In the genomic region with DNA sequence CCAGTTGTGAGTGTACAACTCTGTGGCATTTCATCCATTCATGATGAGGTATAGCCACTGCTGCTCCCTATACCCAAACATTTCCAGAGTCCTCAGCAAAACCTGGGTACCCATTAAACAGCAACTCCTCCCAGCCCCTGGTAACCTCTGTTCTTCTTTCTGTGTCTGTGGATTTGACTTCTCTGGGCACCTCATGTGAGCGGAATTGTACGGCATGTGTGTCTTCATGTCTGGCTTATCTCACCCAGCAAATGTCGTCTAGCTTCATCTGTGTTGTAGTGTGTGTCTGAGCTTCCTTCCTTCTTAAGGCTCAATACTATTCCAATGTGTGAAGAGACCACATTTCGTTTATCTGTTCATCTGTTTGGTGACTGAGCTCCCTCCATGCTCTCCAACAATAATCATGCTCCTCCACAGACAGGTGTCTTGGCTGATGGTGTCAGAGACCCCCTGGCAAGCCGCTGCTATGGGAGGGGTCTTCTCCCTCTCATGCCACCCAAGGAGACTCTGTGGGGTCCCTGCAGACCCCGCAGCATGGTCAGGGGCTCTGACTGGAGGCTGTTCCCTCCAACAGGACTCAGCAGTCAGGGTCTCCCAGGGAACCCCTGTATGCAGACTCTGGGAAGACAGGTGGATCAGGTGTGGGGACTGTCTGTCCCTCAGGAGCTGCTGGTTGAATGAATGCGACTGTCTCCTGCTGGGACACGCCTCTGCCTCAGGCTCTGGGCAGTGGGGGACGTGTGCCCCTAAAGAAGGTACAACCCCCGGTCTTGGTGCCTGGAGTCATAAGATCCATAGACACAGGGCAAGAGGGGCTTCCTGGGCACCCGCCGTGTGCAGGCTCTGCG, we compare ENCODE assay signal across 21 cellular contexts. TPM values are rescaled to one million over a fixed set of nuclear protein-coding genes. Genes with fewer than 3 reads are reported as not detected.
"Had no signal": no experiment of that assay in that cellular context is flagged by ENCODE, and none has a peak within 500 bp of the region (broad histone marks: within the 10 kb centered on the region; RNA-seq: fewer than 3 reads in every experiment).

No MANE protein-coding gene starts in this region.

- H3K27me3 ChIP-seq: gastrocnemius medialis had no signal

- H3K36me3 ChIP-seq: esophagus squamous epithelium, gastrocnemius medialis, sigmoid colon, thoracic aorta, upper lobe of right lung, WERI-Rb-1 had no signal

- H3K27ac ChIP-seq: dorsolateral prefrontal cortex, esophagus squamous epithelium, gastrocnemius medialis, sigmoid colon, thoracic aorta, WERI-Rb-1 had no signal

- DNase-seq: activated CD4-positive, alpha-beta T cell treated with anti-CD3 and anti-CD28 coated beads for 1 hour; activated CD4-positive, alpha-beta T cell treated with anti-CD3 and anti-CD28 coated beads, Interleukin-2, amount 50 U/mL, for 1 hour; activated naive CD4-positive, alpha-beta T cell treated with anti-CD3 and anti-CD28 coated beads for 36 hours; activated T-cell treated with anti-CD3 and anti-CD28 coated beads, Interleukin-2, amount 50 U/mL, for 4 hours; caudate nucleus; dorsolateral prefrontal cortex; esophagus squamous epithelium; gastrocnemius medialis; hypothalamus; occipital lobe; stimulated activated CD4-positive, alpha-beta T cell treated with anti-CD3 and anti-CD28 coated beads, Interleukin-4, amount 100 ng/mL, for 1 hour; stimulated activated naive CD4-positive, alpha-beta T cell treated with Interleukin-2 at 50 U/mL for 16 hours; T-helper 1 cell; WERI-Rb-1 had no signal

- H3K4me3 Mint-ChIP-seq: activated naive CD4-positive, alpha-beta T cell treated with anti-CD3 and anti-CD28 coated beads for 36 hours; activated T-cell treated with anti-CD3 and anti-CD28 coated beads, Interleukin-2, amount 50 U/mL, for 4 hours; brain; memory B cell had no signal

- H3K9me3 Mint-ChIP-seq: activated T-helper 2 cell treated with anti-CD3 and anti-CD28 coated beads, Interferon-gamma antibody, Interleukin-2, Interleukin-4, amounts not matched to agents 10 μg/mL and 5 μg/mL and 100 μg/mL, durations not matched to agents 14 hours and 24 hours and 36 hours had no signal

- H3K27ac Mint-ChIP-seq: activated naive CD4-positive, alpha-beta T cell treated with anti-CD3 and anti-CD28 coated beads for 36 hours; activated T-helper 2 cell treated with anti-CD3 and anti-CD28 coated beads, Interferon-gamma antibody, Interleukin-2, Interleukin-4, amounts not matched to agents 10 μg/mL and 5 μg/mL and 100 μg/mL, durations not matched to agents 14 hours and 24 hours and 36 hours; memory B cell had no signal

- H3K36me3 Mint-ChIP-seq: brain had no signal

- H3K4me3 ChIP-seq: dorsolateral prefrontal cortex, esophagus squamous epithelium, gastrocnemius medialis, sigmoid colon, smooth muscle cell, thoracic aorta, upper lobe of right lung had no signal

RNA-seq across cellular contexts. Expression of a gene that starts 52.7 kb away (rescaled TPM):
- total RNA-seq: upper lobe of right lung had no signal
